2 cellular contexts compared by ENCODE assay signal in genomic region chr11:120197977-120198376, GRCh38.
TF ChIP-seq lines count a peak whose summit lies in the region.

No MANE protein-coding gene starts in this region.

TF ChIP-seq in GM23338, 12 proteins besides CTCF, POLR2A, EP300 and RAD21:
- TF ChIP-seq JUNB (IDR thresholded peaks at IDR 0.05; ENCODE audit: unreplicated experiment) (no peak), ZNF462 (CRISPR knock-in tag; IDR thresholded peaks at IDR 0.05) (no peak), REST (IDR thresholded peaks at IDR 0.05; ENCODE audit: unreplicated experiment) (no peak), STAT1 (IDR thresholded peaks at IDR 0.05; ENCODE audit: unreplicated experiment) (no peak)
TF ChIP-seq in GM23338: peak in this region for 0.

TF ChIP-seq in H1, 55 proteins besides CTCF, POLR2A, EP300 and RAD21:
- TF ChIP-seq TEAD4 (IDR thresholded peaks at IDR 0.05; ENCODE audit: low read depth, low read length) (0 out of 2 replicates have a peak, but pooled peaks have one; percentile 35), CREB1 (IDR thresholded peaks at IDR 0.05) (no peak)
